8 cellular contexts compared by ENCODE assay signal in the genomic region with DNA sequence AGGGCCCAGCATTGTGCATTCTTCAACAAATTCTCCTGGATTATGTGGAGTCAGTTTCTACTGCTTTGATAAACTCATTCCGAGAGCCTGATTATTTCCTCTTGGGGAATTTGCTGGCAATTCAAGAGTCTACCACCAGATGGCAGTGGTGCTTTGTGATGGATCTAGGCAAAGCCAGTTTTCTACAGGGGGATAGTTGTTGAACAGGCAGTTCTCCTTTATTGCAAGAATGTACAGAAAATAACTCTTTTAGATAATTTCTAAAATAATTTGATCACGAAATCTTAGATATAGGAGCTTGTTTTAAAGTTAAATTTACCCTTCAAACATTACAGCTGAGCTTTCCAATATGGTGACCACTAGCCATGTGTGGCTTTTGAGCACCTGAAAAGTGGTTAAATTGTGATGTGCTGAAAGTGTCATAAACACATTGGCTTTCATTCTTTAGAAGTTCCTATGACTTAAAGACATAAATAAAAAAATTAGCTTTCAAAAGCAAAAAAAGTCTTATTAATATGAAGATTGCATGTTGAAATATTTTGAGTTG.
A peak's percentile ranks its signal among the peaks of the same experiment; 100 is the strongest.
DNase-seq lines count a peak whose midpoint lies in the region; ATAC-seq, FAIRE-seq and TF ChIP-seq lines count a peak whose summit lies in the region.

No MANE protein-coding gene starts in this region.

- TF ChIP-seq CTCF in 22Rv1 (IDR thresholded peaks at IDR 0.05) (peak; percentile 74), GM06990 (IDR thresholded peaks at IDR 0.05; ENCODE audit: insufficient read depth, low read length, poor library complexity, severe bottlenecking) (peak; percentile 86), brain microvascular endothelial cell (IDR thresholded peaks at IDR 0.05; ENCODE audit: low read depth, low read length, missing control alignments) (peak; percentile 89), right lobe of liver (IDR thresholded peaks at IDR 0.05) (peak; percentile 93 to 98 (median 94))

- peak; percentile 99 for FAIRE-seq in TTC549 (lab: Jason Lieb, UNC)

- no peak for DNase-seq in GM06990 (ENCODE audit: extremely low read depth, insufficient read length)
- peak; percentile 19 to 40 for DNase-seq in NCI-H1930 (lab: John Stamatoyannopoulos, UW)
- DNase-seq in brain microvascular endothelial cell, result peak; percentile 82
- peak in 1 of 3 donors; percentile 64 for DNase-seq in right lobe of liver
- DNase-seq in stimulated activated CD8-positive, alpha-beta memory T cell treated with anti-CD3 and anti-CD28 coated beads, Interleukin-15, amount 100 ng/mL, for 48 hours (ENCODE audit: low read depth in 2 of 2), result peak; percentile 37

- intact Hi-C loops in right lobe of liver (cut with DNase I), result loop anchor here in 1 of 2 donors (10.0 kb wide), 1 partner anchor 86 kb away; no protein-coding TSS in a partner anchor

- H3K27me3 ChIP-seq in GM06990 (replicated peaks; ENCODE audit: control insufficient read depth, insufficient read depth, low read length) (no peaks in the 10 kb centered on the region), brain microvascular endothelial cell (replicated peaks) (no peaks in the 10 kb centered on the region), right lobe of liver (no peaks in the 10 kb centered on the region)

- ATAC-seq in right lobe of liver, result peak; percentile 54 to 74 (median 70)
- ATAC-seq in GM18519 (IDR thresholded peaks at IDR 0.05; ENCODE audit: low FRiP score, unreplicated experiment), result no peak

- H3K4me1 ChIP-seq in right lobe of liver, result peaks cover 0 to 7% (median 3%) of the 10 kb centered on the region in 4 donors

- no peak overlapping the region for H3K27ac ChIP-seq in 22Rv1
- H3K27ac ChIP-seq in brain microvascular endothelial cell, result no peak overlapping the region
- H3K27ac ChIP-seq in right lobe of liver, result no peak overlapping the region

- H3K36me3 ChIP-seq in GM06990 (ENCODE audit: control insufficient read depth, insufficient read depth, low read length) (no peaks in the 10 kb centered on the region), brain microvascular endothelial cell (replicated peaks) (no peaks in the 10 kb centered on the region), right lobe of liver (no peaks in the 10 kb centered on the region)

- in situ Hi-C loops in brain microvascular endothelial cell (cut with HindIII; ENCODE audit: low pct_ligation_motif_present, low sequenced_read_pairs), result no loop called here

- WGBS in right lobe of liver (ENCODE audit: insufficient coverage, low coverage, low lambda C conversion rate, missing lambda C conversion rate), result 14% methylated on average over 2 of the region's 2 CpGs

- H3K4me3 ChIP-seq in GM06990 (replicated peaks; ENCODE audit: low read depth, low read length), result no peak overlapping the region
- no peak overlapping the region for H3K4me3 ChIP-seq in brain microvascular endothelial cell (ENCODE audit: low read depth, low read length)
- H3K4me3 ChIP-seq in right lobe of liver, result no peak overlapping the region

- no peaks in the 10 kb centered on the region for H3K9me3 ChIP-seq in right lobe of liver

- no peak for TF ChIP-seq POLR2A in right lobe of liver (IDR thresholded peaks at IDR 0.05)
